8 cellular contexts compared by ENCODE assay signal in the genomic region with DNA sequence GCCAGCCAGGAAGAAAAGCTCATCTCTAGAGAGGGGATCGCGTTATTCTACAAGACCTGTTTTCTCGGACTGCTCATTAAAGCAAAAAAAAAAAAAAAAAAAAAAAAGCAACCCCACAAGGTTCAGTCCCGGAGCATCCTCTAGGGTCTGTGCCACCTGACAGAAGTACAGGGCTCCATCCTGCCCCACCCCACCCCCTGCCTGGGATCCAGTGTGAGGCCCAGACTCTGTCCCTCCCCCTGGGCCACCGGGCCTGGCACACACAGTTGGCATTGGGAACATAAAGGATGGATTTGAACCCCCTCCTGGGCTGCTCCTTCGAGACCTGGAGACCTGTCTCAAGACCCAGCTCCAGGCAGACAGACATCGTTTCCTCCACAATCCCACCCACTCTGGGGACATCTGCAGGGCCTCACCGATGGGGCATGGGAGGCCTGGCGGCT. TPM values are rescaled to one million over a fixed set of nuclear protein-coding genes. Genes with fewer than 3 reads are reported as not detected.
DNase-seq lines count a peak whose midpoint lies in the region; ATAC-seq, FAIRE-seq and TF ChIP-seq lines count a peak whose summit lies in the region.

No MANE protein-coding gene starts in this region.

- no peak for FAIRE-seq in kidney (lab: Jason Lieb, UNC)

- CTCF ChIA-PET in CD4-positive, alpha-beta T cell (lab: Charles Lee), result interaction anchor here (0.6 to 4.0 kb wide), 5 partner anchors 9 to 29 kb away, joined by 3 to 13 read pairs (median 11); no protein-coding TSS in a partner anchor

- H3K4me1 ChIP-seq in kidney (ENCODE audit: control insufficient read depth in 1 of 2, insufficient read depth in 1 of 2, low read depth in 1 of 2, low read length in 2 of 2), result peaks cover 7 to 14% of the 10 kb centered on the region in 2 donors
- H3K4me1 ChIP-seq in thoracic aorta (ENCODE audit: control insufficient read depth in 1 of 2, low read depth in 2 of 2), result peaks cover 0 to 18% of the 10 kb centered on the region in 2 donors

- peak in 1 of 10 experiments; percentile 9 for DNase-seq in CD4-positive, alpha-beta T cell
- DNase-seq in HT1080 (ENCODE audit: low read depth) (peak; percentile 37), kidney (no peak), thoracic aorta (ENCODE audit: low spot score) (no peak), NCI-H345 treated with DMSO at 0.1 percent for 48 hours (lab: John Stamatoyannopoulos, UW; ENCODE audit: unreplicated experiment) (no peak), RKO (ENCODE audit: low spot score) (no peak)

- TF ChIP-seq CTCF in CD4-positive, alpha-beta T cell (IDR thresholded peaks at IDR 0.05), result no peak
- TF ChIP-seq CTCF in kidney (IDR thresholded peaks at IDR 0.05; ENCODE audit: borderline replicate concordance, extremely low read depth, insufficient read depth) (no peak), thoracic aorta (IDR thresholded peaks at IDR 0.05) (no peak)

- H3K4me3 Mint-ChIP-seq in CD4-positive, alpha-beta T cell, result peak overlapping the region; percentile 92

- H3K36me3 ChIP-seq in kidney (ENCODE audit: control insufficient read depth in 1 of 2, insufficient read depth in 2 of 2, low read length in 2 of 2), result no peaks in the 10 kb centered on the region
- peaks cover 3% of the 10 kb centered on the region for H3K36me3 ChIP-seq in thoracic aorta

- H3K9me3 Mint-ChIP-seq in CD4-positive, alpha-beta T cell, result no peaks in the 10 kb centered on the region

- peak overlapping the region; percentile 24 to 68 for H3K4me3 ChIP-seq in kidney (ENCODE audit: low read length in 2 of 2)
- peak overlapping the region; percentile 92 for H3K4me3 ChIP-seq in thoracic aorta

- no peaks in the 10 kb centered on the region for H3K27me3 Mint-ChIP-seq in CD4-positive, alpha-beta T cell

- peak; percentile 10 for ATAC-seq in CD4-positive, alpha-beta T cell (ENCODE audit: poor library complexity)
- ATAC-seq in thoracic aorta (ENCODE audit: insufficient number of reproducible peaks, low FRiP score, low read depth) (no peak), HG02571 (IDR thresholded peaks at IDR 0.05; ENCODE audit: unreplicated experiment) (no peak)

- no peaks in the 10 kb centered on the region for H3K27me3 ChIP-seq in CD4-positive, alpha-beta T cell (ENCODE audit: control insufficient read depth, insufficient read depth, low read length)
- no peaks in the 10 kb centered on the region for H3K27me3 ChIP-seq in thoracic aorta (replicated peaks; ENCODE audit: insufficient read depth)

- POLR2A ChIA-PET in CD4-positive, alpha-beta T cell (lab: Charles Lee), result interaction anchor here (1.1 to 6.6 kb wide), 7 partner anchors 8 to 38 kb away, joined by 3 to 61 read pairs (median 4); a partner anchor contains a TSS

- H3K9ac ChIP-seq in kidney (ENCODE audit: low read length in 2 of 2), result peak overlapping the region; percentile 2 to 71

- H3K27ac ChIP-seq in CD4-positive, alpha-beta T cell (ENCODE audit: low read depth, low read length), result peak overlapping the region; percentile 83
- H3K27ac ChIP-seq in angular gyrus (ENCODE audit: low read depth, low read length) (peak overlapping the region; percentile 57), kidney (ENCODE audit: low read depth in 2 of 2, low read length in 2 of 2) (peak overlapping the region; percentile 26 to 71), thoracic aorta (peak overlapping the region in 1 of 2 donors; percentile 47)

- H3K9me3 ChIP-seq in CD4-positive, alpha-beta T cell (ENCODE audit: control insufficient read depth, low read length), result no peaks in the 10 kb centered on the region
- H3K9me3 ChIP-seq in kidney (ENCODE audit: control insufficient read depth in 1 of 2, low read length in 2 of 2), result no peaks in the 10 kb centered on the region
- H3K9me3 ChIP-seq in thoracic aorta, result no peaks in the 10 kb centered on the region

- peaks cover 46% of the 10 kb centered on the region for H3K4me1 Mint-ChIP-seq in CD4-positive, alpha-beta T cell (ENCODE audit: low read depth)

- H3K27ac Mint-ChIP-seq in CD4-positive, alpha-beta T cell, result peak overlapping the region; percentile 97

- peaks cover 19% of the 10 kb centered on the region for H3K36me3 Mint-ChIP-seq in CD4-positive, alpha-beta T cell (ENCODE audit: low read depth)

- intact Hi-C loops in CD4-positive, alpha-beta T cell (cut with DNase I, micrococcal nuclease), result loop anchor here in 1 of 2 experiments (5.0 kb wide), 2 partner anchors 33 to 37 kb away; a partner anchor contains a TSS
- intact Hi-C loops in kidney (cut with DNase I), result no loop called here

RNA-seq across cellular contexts. Expression of a gene that starts 0.7 kb away (rescaled TPM):
- 10 to 100 TPM; 12.3 to 16.5 TPM for total RNA-seq in CD4-positive, alpha-beta T cell
- total RNA-seq in HT1080 (2014; rRNA removed; shearing (Covaris generic)), result 41.0 and 60.3 TPM in 2 replicates
- polyA plus RNA-seq in HT1080 (2015; cell fraction: cytosol; rRNA removed), result 35.8 and 38.7 TPM in 2 replicates
- polyA plus RNA-seq in HT1080 (2015; cell fraction: nucleus; rRNA removed), result 20.9 and 22.9 TPM in 2 replicates
- 45.6 TPM for total RNA-seq in kidney
- 13.8 TPM for polyA plus RNA-seq in kidney (ENCODE audit: insufficient read depth, low read depth, low replicate concordance)
- total RNA-seq in thoracic aorta, result 10 to 100 TPM; 33.4 to 37.6 TPM

RNA-seq across cellular contexts. Expression of a gene that starts 30.6 kb away (rescaled TPM):
- total RNA-seq in CD4-positive, alpha-beta T cell, result 1 to 10 TPM; 2.9 to 3.5 TPM
- total RNA-seq in HT1080 (2014; rRNA removed; shearing (Covaris generic)), result 27.3 and 28.2 TPM in 2 replicates
- 11.7 and 15.5 TPM in 2 replicates for polyA plus RNA-seq in HT1080 (2015; cell fraction: cytosol; rRNA removed)
- polyA plus RNA-seq in HT1080 (2015; cell fraction: nucleus; rRNA removed), result 11.6 and 11.9 TPM in 2 replicates
- total RNA-seq in kidney, result 14.0 TPM
- polyA plus RNA-seq in kidney (ENCODE audit: insufficient read depth, low read depth, low replicate concordance), result 15.4 TPM
- 10 to 100 TPM; 15.9 to 29.6 TPM for total RNA-seq in thoracic aorta

RNA-seq across cellular contexts. Expression of a gene that starts 30.7 kb away (rescaled TPM):
- 10 to 100 TPM; 12.9 to 13.9 TPM for total RNA-seq in CD4-positive, alpha-beta T cell
- 49.3 and 55.6 TPM in 2 replicates for total RNA-seq in HT1080 (2014; rRNA removed; shearing (Covaris generic))
- 31.7 and 33.5 TPM in 2 replicates for polyA plus RNA-seq in HT1080 (2015; cell fraction: cytosol; rRNA removed)
- polyA plus RNA-seq in HT1080 (2015; cell fraction: nucleus; rRNA removed), result 45.9 and 51.3 TPM in 2 replicates
- total RNA-seq in kidney, result 14.1 TPM
- 14.0 TPM for polyA plus RNA-seq in kidney (ENCODE audit: insufficient read depth, low read depth, low replicate concordance)
- 10 to 100 TPM in 1 of 2 donors, 1 to 10 TPM in 1; 7.9 to 10.9 TPM for total RNA-seq in thoracic aorta

RNA-seq across cellular contexts. Expression of a gene that starts 37.9 kb away (rescaled TPM):
- total RNA-seq in CD4-positive, alpha-beta T cell, result 10 to 100 TPM; 47.4 to 48.0 TPM
- total RNA-seq in HT1080 (2014; rRNA removed; shearing (Covaris generic)), result 19.9 and 21.1 TPM in 2 replicates
- polyA plus RNA-seq in HT1080 (2015; cell fraction: cytosol; rRNA removed), result 16.4 TPM in 2 replicates
- polyA plus RNA-seq in HT1080 (2015; cell fraction: nucleus; rRNA removed), result 47.8 and 61.5 TPM in 2 replicates
- total RNA-seq in kidney, result 25.9 TPM
- polyA plus RNA-seq in kidney (ENCODE audit: insufficient read depth, low read depth, low replicate concordance), result 20.8 TPM
- total RNA-seq in thoracic aorta, result 10 to 100 TPM; 47.0 to 80.4 TPM

RNA-seq across cellular contexts. Expression of a gene that starts 44.7 kb away (rescaled TPM):
- total RNA-seq in CD4-positive, alpha-beta T cell, result 10 to 100 TPM; 35.8 to 39.7 TPM
- 81.7 and 93.9 TPM in 2 replicates for total RNA-seq in HT1080 (2014; rRNA removed; shearing (Covaris generic))
- 30.7 and 56.8 TPM in 2 replicates for polyA plus RNA-seq in HT1080 (2015; cell fraction: cytosol; rRNA removed)
- 7.8 and 12.9 TPM in 2 replicates for polyA plus RNA-seq in HT1080 (2015; cell fraction: nucleus; rRNA removed)
- total RNA-seq in kidney (42.0 TPM), thoracic aorta (10 to 100 TPM; 10.7 to 22.9 TPM)
- 117 TPM for polyA plus RNA-seq in kidney (ENCODE audit: insufficient read depth, low read depth, low replicate concordance)
